13 cellular contexts compared by ENCODE assay signal in the genomic region with DNA sequence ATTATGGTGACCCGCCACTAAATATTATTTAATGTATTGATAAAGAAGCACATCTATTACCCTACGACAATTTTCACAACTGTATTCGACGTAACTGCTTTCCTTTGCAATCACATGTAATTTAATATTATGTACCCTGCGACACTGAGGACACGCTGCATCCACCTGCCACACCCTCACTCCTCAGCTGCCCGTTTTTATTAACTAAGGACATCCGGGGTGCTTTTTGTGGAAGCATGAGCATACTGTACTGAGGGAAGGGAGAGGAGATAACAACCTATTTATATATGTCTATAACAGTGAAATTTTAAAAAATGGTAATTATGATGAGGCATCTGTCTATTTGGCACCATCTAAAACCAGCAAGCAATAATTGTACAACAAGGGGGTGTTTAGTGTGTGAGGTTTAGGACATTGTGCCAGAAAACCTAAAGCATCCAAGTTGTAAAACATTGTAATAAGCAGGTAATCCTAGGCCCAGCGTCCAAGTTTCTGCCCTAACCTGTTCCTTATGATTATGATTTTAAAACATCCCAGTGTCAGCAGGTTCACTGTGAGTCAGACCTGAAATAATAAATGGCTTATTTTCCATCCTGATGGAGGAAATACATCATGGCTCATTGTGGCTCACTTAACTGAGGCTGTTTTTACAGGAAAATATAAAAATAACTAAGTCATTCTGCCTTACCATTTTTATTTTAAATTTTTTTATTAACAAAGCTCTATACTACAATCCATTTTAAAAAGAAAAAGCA. TPM values are rescaled to one million over a fixed set of nuclear protein-coding genes. Genes with fewer than 3 reads are reported as not detected.
A peak's percentile ranks its signal among the peaks of the same experiment; 100 is the strongest.
DNase-seq lines count a peak whose midpoint lies in the region; ATAC-seq and TF ChIP-seq lines count a peak whose summit lies in the region.
"Had no signal": no experiment of that assay in that cellular context is flagged by ENCODE, and none has a peak within 500 bp of the region (broad histone marks: within the 10 kb centered on the region; RNA-seq: fewer than 3 reads in every experiment).

No MANE protein-coding gene starts in this region.

- no peak for DNase-seq in activated CD4-positive, alpha-beta T cell treated with anti-CD3 and anti-CD28 coated beads, Interleukin-2, amount 10 ng/mL, durations not matched to agents 24 days and 14 days
- no peak for DNase-seq in activated CD4-positive, alpha-beta T cell treated with anti-CD3 and anti-CD28 coated beads for 4 hours
- DNase-seq in WTC11 (ENCODE audit: low spot score) (no peak), esophagus muscularis mucosa (ENCODE audit: extremely low spot score) (peak; percentile 29), NCI-H226 (no peak)
- peak in 1 of 2 donors; percentile 15 for DNase-seq in stimulated activated effector memory CD8-positive, alpha-beta T cell treated with anti-CD3 and anti-CD28 coated beads, Interleukin-12 subunit alpha, Interleukin-12 subunit beta, amount 100 ng/mL, for 72 hours (ENCODE audit: low spot score in 2 of 2)
- DNase-seq: activated effector memory CD4-positive, alpha-beta T cell treated with anti-CD3 and anti-CD28 coated beads, Interleukin-2, amount 50 U/mL, for 16 hours; NCI-H345 had no signal

- H3K4me3 ChIP-seq in esophagus muscularis mucosa = no peak overlapping the region
- H3K4me3 ChIP-seq: skin epidermis had no signal

- H3K27me3 Mint-ChIP-seq in activated CD4-positive, alpha-beta T cell treated with anti-CD3 and anti-CD28 coated beads, Interleukin-2, amount 10 ng/mL, durations not matched to agents 24 days and 14 days = no peaks in the 10 kb centered on the region
- no peaks in the 10 kb centered on the region for H3K27me3 Mint-ChIP-seq in WTC11 (ENCODE audit: low read depth)
- H3K27me3 Mint-ChIP-seq: central memory CD8-positive, alpha-beta T cell had no signal

- peak overlapping the region in 3 of 4 donors; percentile 7 to 34 (median 30) for H3K27ac ChIP-seq in esophagus muscularis mucosa (replicated peaks in 1 of 4)

- no peaks in the 10 kb centered on the region for H3K9me3 ChIP-seq in esophagus muscularis mucosa

- no peak for ATAC-seq in WTC11
- no peak for ATAC-seq in stimulated activated effector memory CD8-positive, alpha-beta T cell treated with anti-CD3 and anti-CD28 coated beads, Interleukin-12 subunit alpha, Interleukin-12 subunit beta, amount 100 ng/mL, for 72 hours
- no peak for ATAC-seq in GM21381 (IDR thresholded peaks at IDR 0.05; ENCODE audit: unreplicated experiment)
- ATAC-seq in GM18520 (IDR thresholded peaks at IDR 0.05; ENCODE audit: unreplicated experiment) = no peak

- H3K36me3 ChIP-seq in esophagus muscularis mucosa = no peaks in the 10 kb centered on the region

- H3K4me1 Mint-ChIP-seq in activated CD4-positive, alpha-beta T cell treated with anti-CD3 and anti-CD28 coated beads, Interleukin-2, amount 10 ng/mL, durations not matched to agents 24 days and 14 days = peaks cover 74% of the 10 kb centered on the region
- peaks cover 72% of the 10 kb centered on the region for H3K4me1 Mint-ChIP-seq in WTC11
- peaks cover 76% of the 10 kb centered on the region for H3K4me1 Mint-ChIP-seq in stimulated activated effector memory CD8-positive, alpha-beta T cell treated with anti-CD3 and anti-CD28 coated beads, Interleukin-12 subunit alpha, Interleukin-12 subunit beta, amount 100 ng/mL, for 72 hours

- peaks cover 39% of the 10 kb centered on the region for H3K36me3 Mint-ChIP-seq in activated CD4-positive, alpha-beta T cell treated with anti-CD3 and anti-CD28 coated beads, Interleukin-2, amount 10 ng/mL, durations not matched to agents 24 days and 14 days (ENCODE audit: low read depth)
- H3K36me3 Mint-ChIP-seq in WTC11 = peaks cover 10% of the 10 kb centered on the region
- peaks cover 9% of the 10 kb centered on the region for H3K36me3 Mint-ChIP-seq in stimulated activated effector memory CD8-positive, alpha-beta T cell treated with anti-CD3 and anti-CD28 coated beads, Interleukin-12 subunit alpha, Interleukin-12 subunit beta, amount 100 ng/mL, for 72 hours

- POLR2A ChIA-PET in WTC11 (lab: Charles Lee) = no interaction called here

- H3K9me3 Mint-ChIP-seq in activated CD4-positive, alpha-beta T cell treated with anti-CD3 and anti-CD28 coated beads, Interleukin-2, amount 10 ng/mL, durations not matched to agents 24 days and 14 days = no peaks in the 10 kb centered on the region
- peaks cover 7% of the 10 kb centered on the region for H3K9me3 Mint-ChIP-seq in WTC11
- H3K9me3 Mint-ChIP-seq in stimulated activated effector memory CD8-positive, alpha-beta T cell treated with anti-CD3 and anti-CD28 coated beads, Interleukin-12 subunit alpha, Interleukin-12 subunit beta, amount 100 ng/mL, for 72 hours = no peaks in the 10 kb centered on the region
- H3K9me3 Mint-ChIP-seq: central memory CD8-positive, alpha-beta T cell had no signal

- H3K4me1 ChIP-seq in esophagus muscularis mucosa = peaks cover 37 to 87% (median 67%) of the 10 kb centered on the region in 4 donors

- no peak for TF ChIP-seq POLR2A in esophagus muscularis mucosa (IDR thresholded peaks at IDR 0.05; ENCODE audit: low read depth)

- no peak for TF ChIP-seq EP300 in esophagus muscularis mucosa (IDR thresholded peaks at IDR 0.05)

- intact Hi-C loops in activated CD4-positive, alpha-beta T cell treated with anti-CD3 and anti-CD28 coated beads, Interleukin-2, amount 10 ng/mL, durations not matched to agents 24 days and 14 days (cut with micrococcal nuclease) = loop anchor here (5.0 kb wide), 1 partner anchor 33 kb away; no protein-coding TSS in a partner anchor
- intact Hi-C loops in esophagus muscularis mucosa (cut with DNase I) = no loop called here

- H3K27ac Mint-ChIP-seq in activated CD4-positive, alpha-beta T cell treated with anti-CD3 and anti-CD28 coated beads, Interleukin-2, amount 10 ng/mL, durations not matched to agents 24 days and 14 days = peak overlapping the region; percentile 57
- peak overlapping the region; percentile 51 for H3K27ac Mint-ChIP-seq in WTC11
- peak overlapping the region; percentile 95 for H3K27ac Mint-ChIP-seq in stimulated activated effector memory CD8-positive, alpha-beta T cell treated with anti-CD3 and anti-CD28 coated beads, Interleukin-12 subunit alpha, Interleukin-12 subunit beta, amount 100 ng/mL, for 72 hours

- CTCF ChIA-PET in WTC11 (lab: Charles Lee) = no interaction called here

- WGBS in esophagus muscularis mucosa = 86% methylated on average over 9 of the region's 9 CpGs

- no peak for TF ChIP-seq CTCF in WTC11 (IDR thresholded peaks at IDR 0.05)
- TF ChIP-seq CTCF in esophagus muscularis mucosa (IDR thresholded peaks at IDR 0.05) = no peak

- no peak overlapping the region for H3K4me3 Mint-ChIP-seq in activated CD4-positive, alpha-beta T cell treated with anti-CD3 and anti-CD28 coated beads, Interleukin-2, amount 10 ng/mL, durations not matched to agents 24 days and 14 days
- H3K4me3 Mint-ChIP-seq in WTC11 = no peak overlapping the region
- H3K4me3 Mint-ChIP-seq in stimulated activated effector memory CD8-positive, alpha-beta T cell treated with anti-CD3 and anti-CD28 coated beads, Interleukin-12 subunit alpha, Interleukin-12 subunit beta, amount 100 ng/mL, for 72 hours = peak overlapping the region; percentile 12
- H3K4me3 Mint-ChIP-seq: central memory CD8-positive, alpha-beta T cell; T-helper 1 cell treated with Interleukin-12 subunit alpha and Interleukin-12 subunit beta and Interleukin-4 antibody, amounts not matched to agents 30 μg/mL and 1 μg/mL, for 36 hours had no signal

- no peaks in the 10 kb centered on the region for H3K27me3 ChIP-seq in esophagus muscularis mucosa

TF ChIP-seq in WTC11, 78 proteins besides CTCF, POLR2A, EP300 and RAD21 (continues in another document):
- TF ChIP-seq PREB (CRISPR knock-in tag; IDR thresholded peaks at IDR 0.05; ENCODE audit: borderline replicate concordance) (no peak), TCF7 (CRISPR knock-in tag; IDR thresholded peaks at IDR 0.05; ENCODE audit: low read depth) (no peak), ATF2 (CRISPR knock-in tag; IDR thresholded peaks at IDR 0.05; ENCODE audit: borderline replicate concordance, low read depth) (no peak), HMGA2 (CRISPR knock-in tag; IDR thresholded peaks at IDR 0.05) (no peak), IRF2 (CRISPR knock-in tag; IDR thresholded peaks at IDR 0.05; ENCODE audit: borderline replicate concordance, low read depth) (no peak), GRHL2 (CRISPR knock-in tag; IDR thresholded peaks at IDR 0.05; ENCODE audit: insufficient replicate concordance, severe bottlenecking) (no peak), E2F1 (CRISPR knock-in tag; IDR thresholded peaks at IDR 0.05) (no peak)

RNA-seq across cellular contexts. Expression of gene FOXO1, which starts 56.3 kb away (rescaled TPM):
- 38.1 and 39.6 TPM in 2 replicates for total RNA-seq in activated CD4-positive, alpha-beta T cell treated with anti-CD3 and anti-CD28 coated beads, Interleukin-2, amount 10 ng/mL, durations not matched to agents 24 days and 14 days
- total RNA-seq in WTC11 (2021) = 34.3 to 37.9 TPM (median 34.4 TPM) in 3 replicates
- total RNA-seq in esophagus muscularis mucosa = 10 to 100 TPM; 65.6 to 87.4 (median 78.5) TPM
